ENCODE assay signal across 15 cellular contexts in the genomic region with DNA sequence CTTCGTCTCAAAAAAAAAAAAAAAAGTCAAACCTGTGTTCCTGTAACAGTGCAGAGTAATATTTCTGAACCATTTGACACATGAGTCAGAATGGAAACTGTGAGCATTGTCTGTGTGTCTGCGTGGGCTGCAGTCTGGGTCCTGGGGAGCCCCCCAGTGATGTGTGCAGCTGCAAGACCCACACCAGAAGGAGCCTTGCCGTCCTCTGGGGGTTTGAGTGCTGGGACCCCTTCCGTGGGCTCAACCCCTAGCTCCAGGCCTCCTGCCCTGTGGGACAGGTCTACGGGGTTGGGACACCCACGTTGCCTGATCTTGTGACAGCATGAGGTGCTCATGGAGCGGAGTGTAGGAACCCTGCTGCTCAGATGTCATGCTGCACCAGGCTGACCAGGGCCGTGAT. TPM values are rescaled to one million over a fixed set of nuclear protein-coding genes. Genes with fewer than 3 reads are reported as not detected.
DNase-seq lines count a peak whose midpoint lies in the region; ATAC-seq and TF ChIP-seq lines count a peak whose summit lies in the region.
"Had no signal": no experiment of that assay in that cellular context is flagged by ENCODE, and none has a peak within 500 bp of the region (broad histone marks: within the 10 kb centered on the region; RNA-seq: fewer than 3 reads in every experiment).

No MANE protein-coding gene starts in this region.

- H3K4me1 ChIP-seq in CD8-positive, alpha-beta T cell (ENCODE audit: insufficient read depth, low read length) = peaks cover 1% of the 10 kb centered on the region
- H3K4me1 ChIP-seq: lower lobe of right lung, suprapubic skin had no signal

- POLR2A ChIA-PET in activated CD4-positive, alpha-beta memory T cell treated with anti-CD3 and anti-CD28 coated beads for 36 hours (lab: Charles Lee) = interaction anchor here (0.7 kb wide), 1 partner anchor 26 kb away, joined by 3 read pairs; no protein-coding TSS in a partner anchor
- POLR2A ChIA-PET in activated CD4-positive, alpha-beta memory T cell treated with anti-CD3 and anti-CD28 coated beads, Interleukin-2, amount 10 ng/mL, durations not matched to agents 7 days and 5 days (lab: Charles Lee) = no interaction called here
- POLR2A ChIA-PET in CD8-positive, alpha-beta T cell (lab: Charles Lee) = no interaction called here

- DNase-seq in activated CD4-positive, alpha-beta memory T cell treated with anti-CD3 and anti-CD28 coated beads for 36 hours = peak; percentile 73
- no peak for DNase-seq in activated CD4-positive, alpha-beta memory T cell treated with anti-CD3 and anti-CD28 coated beads, Interleukin-2, amount 10 ng/mL, durations not matched to agents 7 days and 5 days
- DNase-seq in activated naive CD4-positive, alpha-beta T cell treated with anti-CD3 and anti-CD28 coated beads, Interleukin-2, amount 50 U/mL, for 72 hours (ENCODE audit: low spot score in 2 of 2) = peak in 1 of 2 donors; percentile 7
- peak; percentile 30 for DNase-seq in stimulated activated CD8-positive, alpha-beta memory T cell treated with anti-CD3 and anti-CD28 coated beads, Interleukin-4, amount 100 ng/mL, for 24 hours (ENCODE audit: low read depth)
- DNase-seq in dermis blood vessel endothelial cell = no peak
- no peak for DNase-seq in CD8-positive, alpha-beta T cell
- DNase-seq: CD4-positive, alpha-beta T cell; effector CD4-positive, alpha-beta T cell; lower lobe of right lung; NCI-H2081 had no signal

- no peak overlapping the region for H3K4me3 Mint-ChIP-seq in activated CD4-positive, alpha-beta memory T cell treated with anti-CD3 and anti-CD28 coated beads for 36 hours
- no peak overlapping the region for H3K4me3 Mint-ChIP-seq in activated CD4-positive, alpha-beta memory T cell treated with anti-CD3 and anti-CD28 coated beads, Interleukin-2, amount 10 ng/mL, durations not matched to agents 7 days and 5 days
- H3K4me3 Mint-ChIP-seq in CD8-positive, alpha-beta T cell = no peak overlapping the region
- H3K4me3 Mint-ChIP-seq: CD4-positive, alpha-beta T cell; GM23338; natural killer cell treated with Interleukin-12 subunit alpha and Interleukin-12 subunit beta and Interleukin-15 and Interleukin-18, amount 100 ng/mL, for 72 hours had no signal

- H3K27ac Mint-ChIP-seq in activated CD4-positive, alpha-beta memory T cell treated with anti-CD3 and anti-CD28 coated beads for 36 hours = peak overlapping the region; percentile 63
- no peak overlapping the region for H3K27ac Mint-ChIP-seq in activated CD4-positive, alpha-beta memory T cell treated with anti-CD3 and anti-CD28 coated beads, Interleukin-2, amount 10 ng/mL, durations not matched to agents 7 days and 5 days
- H3K27ac Mint-ChIP-seq in activated naive CD4-positive, alpha-beta T cell treated with anti-CD3 and anti-CD28 coated beads, Interleukin-2, amount 50 U/mL, for 72 hours = no peak overlapping the region
- H3K27ac Mint-ChIP-seq in CD8-positive, alpha-beta T cell = no peak overlapping the region
- H3K27ac Mint-ChIP-seq: CD4-positive, alpha-beta T cell; GM23338; natural killer cell treated with Interleukin-12 subunit alpha and Interleukin-12 subunit beta and Interleukin-15 and Interleukin-18, amount 100 ng/mL, for 72 hours had no signal

- H3K9me3 Mint-ChIP-seq in activated CD4-positive, alpha-beta memory T cell treated with anti-CD3 and anti-CD28 coated beads for 36 hours = no peaks in the 10 kb centered on the region
- H3K9me3 Mint-ChIP-seq in activated CD4-positive, alpha-beta memory T cell treated with anti-CD3 and anti-CD28 coated beads, Interleukin-2, amount 10 ng/mL, durations not matched to agents 7 days and 5 days = no peaks in the 10 kb centered on the region
- no peaks in the 10 kb centered on the region for H3K9me3 Mint-ChIP-seq in activated naive CD4-positive, alpha-beta T cell treated with anti-CD3 and anti-CD28 coated beads, Interleukin-2, amount 50 U/mL, for 72 hours
- H3K9me3 Mint-ChIP-seq in CD8-positive, alpha-beta T cell = no peaks in the 10 kb centered on the region
- H3K9me3 Mint-ChIP-seq: CD4-positive, alpha-beta T cell; GM23338; natural killer cell treated with Interleukin-12 subunit alpha and Interleukin-12 subunit beta and Interleukin-15 and Interleukin-18, amount 100 ng/mL, for 72 hours had no signal

- H3K36me3 ChIP-seq in CD8-positive, alpha-beta T cell (ENCODE audit: insufficient read depth, low read length) = no peaks in the 10 kb centered on the region
- H3K36me3 ChIP-seq: lower lobe of right lung, suprapubic skin had no signal

- H3K27ac ChIP-seq in CD8-positive, alpha-beta T cell (ENCODE audit: low read depth, low read length) = no peak overlapping the region
- H3K27ac ChIP-seq: lower lobe of right lung, suprapubic skin had no signal

- ATAC-seq in HG03378 (IDR thresholded peaks at IDR 0.05; ENCODE audit: unreplicated experiment) (peak; percentile 68), GM18870 (IDR thresholded peaks at IDR 0.05; ENCODE audit: unreplicated experiment) (no peak)
- ATAC-seq in activated naive CD4-positive, alpha-beta T cell treated with anti-CD3 and anti-CD28 coated beads, Interleukin-2, amount 50 U/mL, for 72 hours = peak; percentile 96 to 99
- no peak for ATAC-seq in CD8-positive, alpha-beta T cell
- ATAC-seq: GM23338; lower lobe of right lung; natural killer cell treated with Interleukin-12 subunit alpha and Interleukin-12 subunit beta and Interleukin-15 and Interleukin-18, amount 100 ng/mL, for 72 hours had no signal

- TF ChIP-seq CTCF in CD8-positive, alpha-beta T cell (IDR thresholded peaks at IDR 0.05) = no peak

- CTCF ChIA-PET in activated CD4-positive, alpha-beta memory T cell treated with anti-CD3 and anti-CD28 coated beads for 36 hours (lab: Charles Lee) = no interaction called here
- CTCF ChIA-PET in activated CD4-positive, alpha-beta memory T cell treated with anti-CD3 and anti-CD28 coated beads, Interleukin-2, amount 10 ng/mL, durations not matched to agents 7 days and 5 days (lab: Charles Lee) = no interaction called here
- CTCF ChIA-PET in CD8-positive, alpha-beta T cell (lab: Charles Lee) = no interaction called here

- H3K36me3 Mint-ChIP-seq in activated CD4-positive, alpha-beta memory T cell treated with anti-CD3 and anti-CD28 coated beads for 36 hours = no peaks in the 10 kb centered on the region
- no peaks in the 10 kb centered on the region for H3K36me3 Mint-ChIP-seq in activated CD4-positive, alpha-beta memory T cell treated with anti-CD3 and anti-CD28 coated beads, Interleukin-2, amount 10 ng/mL, durations not matched to agents 7 days and 5 days (ENCODE audit: low read depth)
- no peaks in the 10 kb centered on the region for H3K36me3 Mint-ChIP-seq in activated naive CD4-positive, alpha-beta T cell treated with anti-CD3 and anti-CD28 coated beads, Interleukin-2, amount 50 U/mL, for 72 hours
- H3K36me3 Mint-ChIP-seq in CD8-positive, alpha-beta T cell = no peaks in the 10 kb centered on the region
- H3K36me3 Mint-ChIP-seq: natural killer cell treated with Interleukin-12 subunit alpha and Interleukin-12 subunit beta and Interleukin-15 and Interleukin-18, amount 100 ng/mL, for 72 hours had no signal

- no peak overlapping the region for H3K4me3 ChIP-seq in CD8-positive, alpha-beta T cell (ENCODE audit: low read depth, low read length)
- H3K4me3 ChIP-seq: GM23338, lower lobe of right lung, suprapubic skin had no signal

- no peaks in the 10 kb centered on the region for H3K27me3 Mint-ChIP-seq in activated CD4-positive, alpha-beta memory T cell treated with anti-CD3 and anti-CD28 coated beads for 36 hours
- H3K27me3 Mint-ChIP-seq in activated CD4-positive, alpha-beta memory T cell treated with anti-CD3 and anti-CD28 coated beads, Interleukin-2, amount 10 ng/mL, durations not matched to agents 7 days and 5 days = no peaks in the 10 kb centered on the region
- H3K27me3 Mint-ChIP-seq in CD8-positive, alpha-beta T cell (ENCODE audit: low read depth) = no peaks in the 10 kb centered on the region
- H3K27me3 Mint-ChIP-seq: CD4-positive, alpha-beta T cell; natural killer cell treated with Interleukin-12 subunit alpha and Interleukin-12 subunit beta and Interleukin-15 and Interleukin-18, amount 100 ng/mL, for 72 hours had no signal

- no peaks in the 10 kb centered on the region for H3K27me3 ChIP-seq in CD8-positive, alpha-beta T cell (ENCODE audit: insufficient read depth, low read length)
- H3K27me3 ChIP-seq: suprapubic skin had no signal

- peaks cover 13% of the 10 kb centered on the region for H3K4me1 Mint-ChIP-seq in activated CD4-positive, alpha-beta memory T cell treated with anti-CD3 and anti-CD28 coated beads for 36 hours (ENCODE audit: low read depth)
- peaks cover 13% of the 10 kb centered on the region for H3K4me1 Mint-ChIP-seq in activated CD4-positive, alpha-beta memory T cell treated with anti-CD3 and anti-CD28 coated beads, Interleukin-2, amount 10 ng/mL, durations not matched to agents 7 days and 5 days
- H3K4me1 Mint-ChIP-seq in CD8-positive, alpha-beta T cell (ENCODE audit: low read depth) = no peaks in the 10 kb centered on the region

- intact Hi-C loops in activated CD4-positive, alpha-beta memory T cell treated with anti-CD3 and anti-CD28 coated beads for 36 hours (cut with micrococcal nuclease) = no loop called here
- intact Hi-C loops in CD8-positive, alpha-beta T cell (cut with DNase I, micrococcal nuclease) = no loop called here

- no peaks in the 10 kb centered on the region for H3K9me3 ChIP-seq in CD8-positive, alpha-beta T cell (ENCODE audit: low read length)
- H3K9me3 ChIP-seq: lower lobe of right lung, suprapubic skin had no signal

RNA-seq across cellular contexts. Expression of gene DDX3X, which starts 43.7 kb away (rescaled TPM):
- 100 to 1,000 TPM; 216 to 218 TPM for total RNA-seq in activated CD4-positive, alpha-beta memory T cell treated with anti-CD3 and anti-CD28 coated beads for 36 hours
- total RNA-seq in activated CD4-positive, alpha-beta memory T cell treated with anti-CD3 and anti-CD28 coated beads, Interleukin-2, amount 10 ng/mL, durations not matched to agents 7 days and 5 days = 100 to 1,000 TPM; 224 to 225 TPM
- total RNA-seq in activated naive CD4-positive, alpha-beta T cell treated with anti-CD3 and anti-CD28 coated beads, Interleukin-2, amount 50 U/mL, for 72 hours = 100 to 1,000 TPM; 248 to 259 TPM
- 426 and 470 TPM in 2 replicates for total RNA-seq in dermis blood vessel endothelial cell
- 100 to 1,000 TPM; 643 to 648 TPM for total RNA-seq in CD8-positive, alpha-beta T cell

Comparison
In these comparisons a context has a peak if more than half of its experiments do, and no peak if none do; other contexts are left out.
1. DNase-seq: peak in activated CD4-positive, alpha-beta memory T cell treated with anti-CD3 and anti-CD28 coated beads for 36 hours (single experiment) and stimulated activated CD8-positive, alpha-beta memory T cell treated with anti-CD3 and anti-CD28 coated beads, Interleukin-4, amount 100 ng/mL, for 24 hours (single experiment); none in activated CD4-positive, alpha-beta memory T cell treated with anti-CD3 and anti-CD28 coated beads, Interleukin-2, amount 10 ng/mL, durations not matched to agents 7 days and 5 days (single experiment), dermis blood vessel endothelial cell (single experiment) and CD8-positive, alpha-beta T cell (0 of 7).
2. ATAC-seq: peak in HG03378 (single experiment) and activated naive CD4-positive, alpha-beta T cell treated with anti-CD3 and anti-CD28 coated beads, Interleukin-2, amount 50 U/mL, for 72 hours (2 of 2); none in GM18870 (single experiment) and CD8-positive, alpha-beta T cell (single experiment).